18 cellular contexts compared by ENCODE assay signal in genomic region chr15:38624248-38625214, GRCh38. TPM values are rescaled to one million over a fixed set of nuclear protein-coding genes. Genes with fewer than 3 reads are reported as not detected.
DNase-seq lines count a peak whose midpoint lies in the region; ATAC-seq, FAIRE-seq and TF ChIP-seq lines count a peak whose summit lies in the region.
"Had no signal": no experiment of that assay in that cellular context is flagged by ENCODE, and none has a peak within 500 bp of the region (broad histone marks: within the 10 kb centered on the region; RNA-seq: fewer than 3 reads in every experiment).

No MANE protein-coding gene starts in this region.

- H3K9me3 Mint-ChIP-seq in activated naive CD8-positive, alpha-beta T cell treated with anti-CD3 and anti-CD28 coated beads for 36 hours: peaks cover 2% of the 10 kb centered on the region
- H3K9me3 Mint-ChIP-seq: mesothelial cell of epicardium had no signal

- peak; percentile 46 for FAIRE-seq in GM18507 (lab: Jason Lieb, UNC)
- FAIRE-seq: endometrium had no signal

- H3K4me3 ChIP-seq in AG10803 (ENCODE audit: low read length) (no peak overlapping the region), fibroblast of the aortic adventitia (ENCODE audit: low read depth, low read length) (no peak overlapping the region)

- H3K27ac Mint-ChIP-seq in activated naive CD8-positive, alpha-beta T cell treated with anti-CD3 and anti-CD28 coated beads for 36 hours: no peak overlapping the region
- H3K27ac Mint-ChIP-seq: activated naive CD4-positive, alpha-beta T cell treated with anti-CD3 and anti-CD28 coated beads, Interleukin-2, amount 50 U/mL, for 24 hours; mesothelial cell of epicardium had no signal

- peaks cover under 1% of the 10 kb centered on the region for H3K36me3 Mint-ChIP-seq in activated naive CD8-positive, alpha-beta T cell treated with anti-CD3 and anti-CD28 coated beads for 36 hours
- H3K36me3 Mint-ChIP-seq: activated naive CD4-positive, alpha-beta T cell treated with anti-CD3 and anti-CD28 coated beads, Interleukin-2, amount 50 U/mL, for 24 hours; mesothelial cell of epicardium had no signal

- DNase-seq in AG10803 (ENCODE audit: low read depth) (peak; percentile 4), GM18507 (ENCODE audit: extremely low spot score, insufficient read length, low read depth) (no peak), NCI-H446 treated with DMSO at 0.1 percent for 48 hours (lab: John Stamatoyannopoulos, UW) (peak; percentile 44), fibroblast of the aortic adventitia (ENCODE audit: low read depth) (peak; percentile 37)
- no peak for DNase-seq in activated effector memory CD4-positive, alpha-beta T cell treated with Interleukin-2 at 50 U/mL for 16 hours
- DNase-seq in activated naive CD8-positive, alpha-beta T cell treated with anti-CD3 and anti-CD28 coated beads for 36 hours: no peak
- DNase-seq in stimulated activated CD4-positive, alpha-beta T cell treated with anti-CD3 and anti-CD28 coated beads, Interleukin-12 subunit alpha, Interleukin-12 subunit beta, amount 100 ng/mL, for 4 hours: no peak
- DNase-seq: central memory CD4-positive, alpha-beta T cell; DMS53; NCI-H1930; NCI-H774; nucleus accumbens; stimulated activated CD4-positive, alpha-beta T cell treated with anti-CD3 and anti-CD28 coated beads, Interleukin-4, amount 100 ng/mL, for 4 hours had no signal

- TF ChIP-seq CTCF in AG10803 (conservative IDR thresholded peaks at IDR 0.05; ENCODE audit: low read length): no peak
- TF ChIP-seq CTCF in fibroblast of the aortic adventitia (IDR thresholded peaks at IDR 0.05; ENCODE audit: insufficient read depth, low read length): no peak

- H3K4me1 Mint-ChIP-seq in activated naive CD8-positive, alpha-beta T cell treated with anti-CD3 and anti-CD28 coated beads for 36 hours: peaks cover 31% of the 10 kb centered on the region
- H3K4me1 Mint-ChIP-seq: mesothelial cell of epicardium had no signal

- no peaks in the 10 kb centered on the region for H3K27me3 Mint-ChIP-seq in activated naive CD8-positive, alpha-beta T cell treated with anti-CD3 and anti-CD28 coated beads for 36 hours
- H3K27me3 Mint-ChIP-seq: activated naive CD4-positive, alpha-beta T cell treated with anti-CD3 and anti-CD28 coated beads, Interleukin-2, amount 50 U/mL, for 24 hours had no signal

- H3K4me3 Mint-ChIP-seq in activated naive CD8-positive, alpha-beta T cell treated with anti-CD3 and anti-CD28 coated beads for 36 hours: no peak overlapping the region
- H3K4me3 Mint-ChIP-seq: activated naive CD4-positive, alpha-beta T cell treated with anti-CD3 and anti-CD28 coated beads, Interleukin-2, amount 50 U/mL, for 24 hours; mesothelial cell of epicardium had no signal

- ATAC-seq in GM21381 (IDR thresholded peaks at IDR 0.05; ENCODE audit: unreplicated experiment): no peak
- ATAC-seq: activated CD4-positive, CD25-positive, alpha-beta regulatory T cell treated with anti-CD3 and anti-CD28 coated beads, Interleukin-2, amount 50 U/mL, for 24 hours had no signal

RNA-seq across cellular contexts. Expression of gene RASGRP1, which starts 59.9 kb away (rescaled TPM):
- 0.09 TPM in 1 of 2 replicates, not detected in the other for total RNA-seq in fibroblast of the aortic adventitia (ENCODE audit: low replicate concordance)
- 10 to 100 TPM; 42.7 to 46.6 TPM for total RNA-seq in activated naive CD8-positive, alpha-beta T cell treated with anti-CD3 and anti-CD28 coated beads for 36 hours

Comparison
In these comparisons a context has a peak if more than half of its experiments do, and no peak if none do; other contexts are left out.
1. DNase-seq: peak in AG10803 (single experiment), NCI-H446 treated with DMSO at 0.1 percent for 48 hours (single experiment) and fibroblast of the aortic adventitia (single experiment); none in GM18507 (single experiment), activated effector memory CD4-positive, alpha-beta T cell treated with Interleukin-2 at 50 U/mL for 16 hours (single experiment), activated naive CD8-positive, alpha-beta T cell treated with anti-CD3 and anti-CD28 coated beads for 36 hours (single experiment) and stimulated activated CD4-positive, alpha-beta T cell treated with anti-CD3 and anti-CD28 coated beads, Interleukin-12 subunit alpha, Interleukin-12 subunit beta, amount 100 ng/mL, for 4 hours (single experiment).
2. RNA of gene RASGRP1, which starts 59.9 kb away (total RNA-seq): 42.7 to 46.6 TPM in activated naive CD8-positive, alpha-beta T cell treated with anti-CD3 and anti-CD28 coated beads for 36 hours; 0.09 TPM in fibroblast of the aortic adventitia; every median in the first group is over 10 times any median in the second.